23 cellular contexts compared by ENCODE assay signal in genomic region chr12:69996276-69996675, GRCh38.
"Had no signal": no experiment of that assay in that cellular context is flagged by ENCODE, and none has a peak within 500 bp of the region (broad histone marks: within the 10 kb centered on the region; RNA-seq: fewer than 3 reads in every experiment).

No MANE protein-coding gene starts in this region.

- H3K36me3 ChIP-seq: MG63, SJSA1 had no signal

- H3K9me3 ChIP-seq: SJSA1 had no signal

- DNase-seq: IMR-90, Karpas-422, KG1, MG63, NCI-H1092, NCI-H1105 treated with DMSO at 0.1 percent for 48 hours, NCI-H1436, NCI-H187, NCI-H2029, NCI-H2081 treated with DMSO at 0.1 percent for 48 hours, NCI-H2171, NCI-H226, NCI-H446, NCI-H510A, NCI-H524 treated with DMSO at 0.1 percent for 48 hours, NCI-H69, NCI-H774, Right ventricle myocardium superior, RPMI8226, SIG-M5 had no signal

- ATAC-seq: HepG2 had no signal

- H3K4me1 ChIP-seq: SJSA1 had no signal

- H3K27me3 ChIP-seq: MG63, SJSA1 had no signal

- H3K27ac ChIP-seq: SJSA1, SK-N-MC had no signal

- H3K4me3 ChIP-seq: MG63, SJSA1, SK-N-MC had no signal
